Comparison of ENCODE assay signal across 1 cellular context in genomic region chr17:81075307-81075706, GRCh38.
TF ChIP-seq lines count a peak whose summit lies in the region.

No MANE protein-coding gene starts in this region.

TF ChIP-seq in H1, 55 proteins besides CTCF, POLR2A, EP300 and RAD21:
- TF ChIP-seq CHD2 (IDR thresholded peaks at IDR 0.05; ENCODE audit: low read length) (no peak), SP1 (IDR thresholded peaks at IDR 0.05; ENCODE audit: low read depth, low read length) (no peak), RXRA (IDR thresholded peaks at IDR 0.05; ENCODE audit: insufficient read depth, low read depth, low read length) (no peak), SIRT6 (IDR thresholded peaks at IDR 0.05; ENCODE audit: low read length) (no peak), EGR1 (IDR thresholded peaks at IDR 0.05; ENCODE audit: borderline replicate concordance, low read depth, low read length) (no peak), CHD7 (IDR thresholded peaks at IDR 0.05; ENCODE audit: insufficient replicate concordance, low read length) (no peak), ATF3 (IDR thresholded peaks at IDR 0.05; ENCODE audit: insufficient read depth, low read depth, low read length) (no peak), HDAC2 (IDR thresholded peaks at IDR 0.05; ENCODE audit: borderline replicate concordance in 1 of 2, low read depth in 2 of 2, low read length in 2 of 2) (no peak), JUND (IDR thresholded peaks at IDR 0.05; ENCODE audit: low read length) (no peak), CBX8 (IDR thresholded peaks at IDR 0.05; ENCODE audit: borderline replicate concordance, low read depth, low read length) (no peak), TAF1 (IDR thresholded peaks at IDR 0.05; ENCODE audit: low read depth, low read length) (no peak), BCL11A (IDR thresholded peaks at IDR 0.05; ENCODE audit: low read depth in 2 of 2, low read length in 2 of 2) (no peak), HDAC6 (IDR thresholded peaks at IDR 0.05; ENCODE audit: low read depth, low read length) (no peak), NRF1 (IDR thresholded peaks at IDR 0.05; ENCODE audit: low read depth, low read length) (no peak), TCF12 (IDR thresholded peaks at IDR 0.05; ENCODE audit: low read depth, low read length) (no peak), KDM5A (IDR thresholded peaks at IDR 0.05; ENCODE audit: low read length) (no peak), TBP (IDR thresholded peaks at IDR 0.05; ENCODE audit: low read depth, low read length) (no peak), GTF2F1 (IDR thresholded peaks at IDR 0.05; ENCODE audit: borderline replicate concordance, low read depth, low read length) (no peak), JUN (IDR thresholded peaks at IDR 0.05; ENCODE audit: low read depth, low read length) (no peak), CBX5 (IDR thresholded peaks at IDR 0.05; ENCODE audit: low read depth, low read length) (no peak)
TF ChIP-seq in H1: peak in this region for 0.
